13 cellular contexts compared by ENCODE assay signal in the genomic region with DNA sequence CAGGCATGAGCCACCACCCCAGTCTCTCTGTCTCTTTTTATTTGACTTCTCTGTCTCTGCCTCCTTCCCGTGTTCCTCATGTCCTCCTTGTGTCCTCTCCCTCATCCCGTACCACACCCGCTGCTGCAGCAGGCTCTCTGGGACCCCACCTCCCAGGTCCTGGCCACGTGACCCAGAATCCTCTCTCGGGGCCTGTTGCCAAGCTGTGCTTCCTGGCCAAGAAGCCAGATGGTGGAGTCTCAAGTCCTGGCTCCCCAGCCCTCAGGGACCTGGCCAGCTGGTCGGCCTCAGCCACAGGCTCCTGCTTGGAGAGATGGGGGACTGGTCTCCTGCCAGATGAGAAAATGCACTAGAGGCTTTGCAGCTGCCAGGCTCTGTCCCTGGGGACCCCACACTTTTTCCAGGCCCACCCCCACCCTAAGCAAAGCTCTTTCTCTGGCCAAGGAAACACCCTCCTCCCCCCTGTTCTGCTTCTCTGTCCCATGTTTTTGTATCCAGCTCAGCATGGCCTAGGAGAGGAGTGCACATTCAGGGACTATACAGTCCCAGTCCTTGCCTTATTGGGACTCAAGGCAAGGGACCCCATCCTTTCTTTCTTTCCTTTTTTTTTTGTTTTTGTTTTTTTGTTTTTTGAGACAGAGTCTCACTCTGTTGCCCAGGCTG. TPM values are rescaled to one million over a fixed set of nuclear protein-coding genes. Genes with fewer than 3 reads are reported as not detected.
DNase-seq lines count a peak whose midpoint lies in the region; ATAC-seq and TF ChIP-seq lines count a peak whose summit lies in the region.
"Had no signal": no experiment of that assay in that cellular context is flagged by ENCODE, and none has a peak within 500 bp of the region (broad histone marks: within the 10 kb centered on the region; RNA-seq: fewer than 3 reads in every experiment).

No MANE protein-coding gene starts in this region.

- no peak for TF ChIP-seq POLR2A in esophagus muscularis mucosa (IDR thresholded peaks at IDR 0.05; ENCODE audit: low read depth)
- no peak for TF ChIP-seq POLR2A in right lobe of liver (IDR thresholded peaks at IDR 0.05)
- TF ChIP-seq POLR2A in spleen (IDR thresholded peaks at IDR 0.05) = no peak

- H3K27ac ChIP-seq in BLaER1 (peak overlapping the region; percentile 79), esophagus muscularis mucosa (replicated peaks in 1 of 4) (peak overlapping the region in 1 of 4 donors; percentile 21), OCI-LY7 (ENCODE audit: low read depth, low read length, poor library complexity, severe bottlenecking) (no peak overlapping the region), right lobe of liver (no peak overlapping the region), spleen (no peak overlapping the region)
- no peak overlapping the region for H3K27ac ChIP-seq in naive thymus-derived CD4-positive, alpha-beta T cell (ENCODE audit: low read depth, low read length)
- H3K27ac ChIP-seq: C4-2B, skin epidermis had no signal

- H3K4me1 ChIP-seq in BLaER1 (peaks cover 46% of the 10 kb centered on the region), esophagus muscularis mucosa (peaks cover 0 to 11% (median 5%) of the 10 kb centered on the region in 4 donors), OCI-LY7 (ENCODE audit: insufficient read depth, low read length, poor library complexity, severe bottlenecking) (no peaks in the 10 kb centered on the region), right lobe of liver (no peaks in the 10 kb centered on the region), spleen (peaks cover 0 to 4% (median 0%) of the 10 kb centered on the region in 6 donors)
- H3K4me1 ChIP-seq in naive thymus-derived CD4-positive, alpha-beta T cell (ENCODE audit: control insufficient read depth in 2 of 2, insufficient read depth in 2 of 2, low read length in 2 of 2) = no peaks in the 10 kb centered on the region

- H3K27ac Mint-ChIP-seq in nephron = peak overlapping the region in 2 of 3 experiments; percentile 37 to 61
- no peak overlapping the region for H3K27ac Mint-ChIP-seq in naive thymus-derived CD4-positive, alpha-beta T cell

- TF ChIP-seq CTCF in esophagus muscularis mucosa (IDR thresholded peaks at IDR 0.05) = no peak
- no peak for TF ChIP-seq CTCF in nephron (IDR thresholded peaks at IDR 0.05; ENCODE audit: unreplicated experiment in 3 of 3)
- no peak for TF ChIP-seq CTCF in OCI-LY7 (conservative IDR thresholded peaks at IDR 0.05; ENCODE audit: low read length)
- TF ChIP-seq CTCF in right lobe of liver (IDR thresholded peaks at IDR 0.05) = no peak
- TF ChIP-seq CTCF in spleen (IDR thresholded peaks at IDR 0.05 in 8 of 11, conservative IDR thresholded peaks at IDR 0.05 in 3 of 11) = no peak

- H3K36me3 ChIP-seq in BLaER1 (no peaks in the 10 kb centered on the region), esophagus muscularis mucosa (peaks cover 0 to 5% (median 0%) of the 10 kb centered on the region in 4 donors), OCI-LY7 (ENCODE audit: insufficient read depth, low read length) (no peaks in the 10 kb centered on the region), right lobe of liver (no peaks in the 10 kb centered on the region), spleen (no peaks in the 10 kb centered on the region)
- no peaks in the 10 kb centered on the region for H3K36me3 ChIP-seq in naive thymus-derived CD4-positive, alpha-beta T cell (ENCODE audit: control insufficient read depth in 2 of 3, insufficient read depth in 3 of 3, low read length in 3 of 3)

- intact Hi-C loops in esophagus muscularis mucosa (cut with DNase I) (no loop called here), OCI-LY7 (cut with micrococcal nuclease; ENCODE audit: unreplicated experiment) (no loop called here), right lobe of liver (cut with DNase I) (no loop called here), spleen (cut with DNase I; ENCODE audit: low total_unique reads) (no loop called here)
- intact Hi-C loops in naive thymus-derived CD4-positive, alpha-beta T cell (cut with micrococcal nuclease) = no loop called here

- H3K9me3 ChIP-seq in BLaER1 = peaks cover 13% of the 10 kb centered on the region
- no peaks in the 10 kb centered on the region for H3K9me3 ChIP-seq in esophagus muscularis mucosa
- peaks cover 5% of the 10 kb centered on the region; the same call in 1 of the 2 replicates for H3K9me3 ChIP-seq in OCI-LY7 (ENCODE audit: low read length)
- no peaks in the 10 kb centered on the region for H3K9me3 ChIP-seq in right lobe of liver
- H3K9me3 ChIP-seq in naive thymus-derived CD4-positive, alpha-beta T cell (ENCODE audit: control insufficient read depth in 2 of 3, low read length in 3 of 3) = no peaks in the 10 kb centered on the region
- peaks cover 0 to 10% (median 4%) of the 10 kb centered on the region in 8 donors for H3K9me3 ChIP-seq in spleen

- no peaks in the 10 kb centered on the region for H3K9me2 ChIP-seq in OCI-LY7 (ENCODE audit: insufficient read depth, low read length)

- peak overlapping the region; percentile 28; the same call in 1 of the 2 replicates for H3K4me3 ChIP-seq in BLaER1
- H3K4me3 ChIP-seq in esophagus muscularis mucosa = no peak overlapping the region
- no peak overlapping the region for H3K4me3 ChIP-seq in OCI-LY7 (ENCODE audit: low read depth, low read length, poor library complexity, severe bottlenecking)
- no peak overlapping the region for H3K4me3 ChIP-seq in right lobe of liver
- H3K4me3 ChIP-seq in naive thymus-derived CD4-positive, alpha-beta T cell (ENCODE audit: low read length) = no peak overlapping the region
- no peak overlapping the region for H3K4me3 ChIP-seq in spleen
- H3K4me3 ChIP-seq: skin epidermis had no signal

- H3K27me3 Mint-ChIP-seq in nephron (ENCODE audit: low read depth) = peaks cover 23% of the 10 kb centered on the region
- H3K27me3 Mint-ChIP-seq in naive thymus-derived CD4-positive, alpha-beta T cell = peaks cover 0 to 9% (median 6%) of the 10 kb centered on the region in 5 donors

- BruUV-seq in OCI-LY7 (replicated peaks; lab: Mats Ljungman, UMichigan) = no TSS peak

- H3K27me3 ChIP-seq in BLaER1 (no peaks in the 10 kb centered on the region), esophagus muscularis mucosa (no peaks in the 10 kb centered on the region), right lobe of liver (no peaks in the 10 kb centered on the region), spleen (replicated peaks in 1 of 7) (peaks cover 0 to 33% (median 0%) of the 10 kb centered on the region in 7 donors)
- no peaks in the 10 kb centered on the region for H3K27me3 ChIP-seq in naive thymus-derived CD4-positive, alpha-beta T cell (ENCODE audit: control insufficient read depth in 2 of 2, insufficient read depth in 2 of 2, low read length in 2 of 2)

- CTCF ChIA-PET in OCI-LY7 (lab: Charles Lee; ENCODE audit: unreplicated experiment) = interaction anchor here (0.6 kb wide), 1 partner anchor 13 kb away, joined by 6 read pairs; no protein-coding TSS in a partner anchor
- CTCF ChIA-PET in naive thymus-derived CD4-positive, alpha-beta T cell (lab: Charles Lee) = interaction anchor here (0.7 kb wide), 1 partner anchor 61 kb away, joined by 3 read pairs; no protein-coding TSS in a partner anchor

- no peak for ATAC-seq in right lobe of liver
- ATAC-seq in naive thymus-derived CD4-positive, alpha-beta T cell = no peak

- DNase-seq in NCI-H2171 (lab: John Stamatoyannopoulos, UW) (peak; percentile 98), esophagus muscularis mucosa (ENCODE audit: extremely low spot score) (peak; percentile 93), OCI-LY7 (ENCODE audit: low spot score) (no peak), right lobe of liver (no peak), spleen (no peak)
- no peak for DNase-seq in naive thymus-derived CD4-positive, alpha-beta T cell
- DNase-seq: amniotic stem cell, NCI-H748 treated with DMSO at 0.1 percent for 48 hours, T-helper 1 cell had no signal

- peak overlapping the region in 1 of 3 experiments; percentile 6 for H3K4me3 Mint-ChIP-seq in nephron
- H3K4me3 Mint-ChIP-seq in naive thymus-derived CD4-positive, alpha-beta T cell = no peak overlapping the region

- no peak overlapping the region for H2AFZ ChIP-seq in OCI-LY7 (ENCODE audit: low read length)

- POLR2A ChIA-PET in OCI-LY7 (lab: Charles Lee) = no interaction called here
- POLR2A ChIA-PET in naive thymus-derived CD4-positive, alpha-beta T cell (lab: Charles Lee) = interaction anchor here (0.7 kb wide), 1 partner anchor 121 kb away, joined by 3 read pairs; no protein-coding TSS in a partner anchor

- H3K4me1 Mint-ChIP-seq in nephron = peaks cover 16% of the 10 kb centered on the region
- peaks cover 0 to 3% (median 0%) of the 10 kb centered on the region in 7 donors for H3K4me1 Mint-ChIP-seq in naive thymus-derived CD4-positive, alpha-beta T cell

- H3K9ac ChIP-seq in BLaER1 = peak overlapping the region; percentile 49; the same call in 1 of the 2 replicates

- H3K4me2 ChIP-seq in BLaER1 = peak overlapping the region; percentile 73
- H3K4me2 ChIP-seq in OCI-LY7 (ENCODE audit: low read length) = no peak overlapping the region

- no peaks in the 10 kb centered on the region for H3K79me2 ChIP-seq in OCI-LY7 (ENCODE audit: insufficient read depth, low read depth, low read length)

- H4K20me1 ChIP-seq in BLaER1 = no peaks in the 10 kb centered on the region
- H4K20me1 ChIP-seq in OCI-LY7 (ENCODE audit: insufficient read depth, low read length) = no peaks in the 10 kb centered on the region

- peaks cover 5% of the 10 kb centered on the region for H3K9me3 Mint-ChIP-seq in nephron
- H3K9me3 Mint-ChIP-seq in naive thymus-derived CD4-positive, alpha-beta T cell = peaks cover 0 to 6% (median 0%) of the 10 kb centered on the region in 11 donors

- no peak for TF ChIP-seq EP300 in esophagus muscularis mucosa (IDR thresholded peaks at IDR 0.05)

- WGBS in esophagus muscularis mucosa = 32% methylated on average over 6 of the region's 6 CpGs
- WGBS in right lobe of liver (ENCODE audit: insufficient coverage, low coverage, low lambda C conversion rate, missing lambda C conversion rate) = 69% methylated on average over 6 of the region's 6 CpGs
- 40 to 60% (median 50%) methylated on average over 5 to 6 of the region's 6 CpGs for WGBS in spleen, 5 donors

- H3K36me3 Mint-ChIP-seq in nephron (ENCODE audit: low read depth) = no peaks in the 10 kb centered on the region
- H3K36me3 Mint-ChIP-seq in naive thymus-derived CD4-positive, alpha-beta T cell = peaks cover 0 to 5% (median 2%) of the 10 kb centered on the region in 5 donors

RNA-seq across cellular contexts. Expression of a gene that starts 34.3 kb away (rescaled TPM):
- total RNA-seq in esophagus muscularis mucosa = 10 to 100 TPM; 39.5 to 82.7 (median 52.7) TPM
- total RNA-seq in OCI-LY7 (2014; rRNA removed; shearing (Covaris generic)) = 42.0 and 49.4 TPM in 2 replicates
- 115 and 130 TPM in 2 replicates for total RNA-seq in OCI-LY7 (2022)
- 10 to 100 TPM; 16.1 to 29.0 (median 22.4) TPM for total RNA-seq in right lobe of liver
- 100 to 1,000 TPM in 4 of 5 experiments, 10 to 100 TPM in 1; 98.4 to 218 (median 139) TPM for total RNA-seq in naive thymus-derived CD4-positive, alpha-beta T cell
- 100 to 1,000 TPM in 1 of 2 donors, 10 to 100 TPM in 1; 92.8 to 140 TPM for polyA plus RNA-seq in naive thymus-derived CD4-positive, alpha-beta T cell
- 100 to 1,000 TPM; 127 to 282 (median 151) TPM for total RNA-seq in spleen
- 100 to 1,000 TPM; 102 to 164 (median 152) TPM for polyA plus RNA-seq in spleen

RNA-seq across cellular contexts. Expression of a gene that starts 58.8 kb away (rescaled TPM):
- total RNA-seq in esophagus muscularis mucosa = 100 to 1,000 TPM; 358 to 430 (median 397) TPM
- total RNA-seq in OCI-LY7 (2014; rRNA removed; shearing (Covaris generic)) = 22.1 and 44.5 TPM in 2 replicates
- total RNA-seq in OCI-LY7 (2022) = 108 and 121 TPM in 2 replicates
- 10 to 100 TPM; 19.3 to 40.8 (median 34.4) TPM for total RNA-seq in right lobe of liver
- total RNA-seq in naive thymus-derived CD4-positive, alpha-beta T cell = 100 to 1,000 TPM in 4 of 5 experiments, 10 to 100 TPM in 1; 62.4 to 116 (median 111) TPM
- polyA plus RNA-seq in naive thymus-derived CD4-positive, alpha-beta T cell = 10 to 100 TPM; 21.8 to 41.4 TPM
- total RNA-seq in spleen = 100 to 1,000 TPM in 6 of 7 donors, 10 to 100 TPM in 1; 66.0 to 197 (median 186) TPM
- polyA plus RNA-seq in spleen = 100 to 1,000 TPM in 1 of 3 donors, 10 to 100 TPM in 2; 26.5 to 107 (median 34.3) TPM

Comparison
In these comparisons a context has a peak if more than half of its experiments do, and no peak if none do; other contexts are left out.
1. DNase-seq: peak in NCI-H2171 (single experiment) and esophagus muscularis mucosa (single experiment); none in OCI-LY7 (single experiment), right lobe of liver (0 of 3), naive thymus-derived CD4-positive, alpha-beta T cell (0 of 9) and spleen (single experiment).
2. H3K27ac Mint-ChIP-seq: peak in nephron (2 of 3); none in naive thymus-derived CD4-positive, alpha-beta T cell (0 of 9).